In genomic region chr12:53806689-53807088, GRCh38 we compare ENCODE assay signal across 1 cellular context.
TF ChIP-seq lines count a peak whose summit lies in the region.

No MANE protein-coding gene starts in this region.

TF ChIP-seq in GM23338, 12 proteins besides CTCF, POLR2A, EP300 and RAD21 (continued from another document):
- TF ChIP-seq, protein P1, sequence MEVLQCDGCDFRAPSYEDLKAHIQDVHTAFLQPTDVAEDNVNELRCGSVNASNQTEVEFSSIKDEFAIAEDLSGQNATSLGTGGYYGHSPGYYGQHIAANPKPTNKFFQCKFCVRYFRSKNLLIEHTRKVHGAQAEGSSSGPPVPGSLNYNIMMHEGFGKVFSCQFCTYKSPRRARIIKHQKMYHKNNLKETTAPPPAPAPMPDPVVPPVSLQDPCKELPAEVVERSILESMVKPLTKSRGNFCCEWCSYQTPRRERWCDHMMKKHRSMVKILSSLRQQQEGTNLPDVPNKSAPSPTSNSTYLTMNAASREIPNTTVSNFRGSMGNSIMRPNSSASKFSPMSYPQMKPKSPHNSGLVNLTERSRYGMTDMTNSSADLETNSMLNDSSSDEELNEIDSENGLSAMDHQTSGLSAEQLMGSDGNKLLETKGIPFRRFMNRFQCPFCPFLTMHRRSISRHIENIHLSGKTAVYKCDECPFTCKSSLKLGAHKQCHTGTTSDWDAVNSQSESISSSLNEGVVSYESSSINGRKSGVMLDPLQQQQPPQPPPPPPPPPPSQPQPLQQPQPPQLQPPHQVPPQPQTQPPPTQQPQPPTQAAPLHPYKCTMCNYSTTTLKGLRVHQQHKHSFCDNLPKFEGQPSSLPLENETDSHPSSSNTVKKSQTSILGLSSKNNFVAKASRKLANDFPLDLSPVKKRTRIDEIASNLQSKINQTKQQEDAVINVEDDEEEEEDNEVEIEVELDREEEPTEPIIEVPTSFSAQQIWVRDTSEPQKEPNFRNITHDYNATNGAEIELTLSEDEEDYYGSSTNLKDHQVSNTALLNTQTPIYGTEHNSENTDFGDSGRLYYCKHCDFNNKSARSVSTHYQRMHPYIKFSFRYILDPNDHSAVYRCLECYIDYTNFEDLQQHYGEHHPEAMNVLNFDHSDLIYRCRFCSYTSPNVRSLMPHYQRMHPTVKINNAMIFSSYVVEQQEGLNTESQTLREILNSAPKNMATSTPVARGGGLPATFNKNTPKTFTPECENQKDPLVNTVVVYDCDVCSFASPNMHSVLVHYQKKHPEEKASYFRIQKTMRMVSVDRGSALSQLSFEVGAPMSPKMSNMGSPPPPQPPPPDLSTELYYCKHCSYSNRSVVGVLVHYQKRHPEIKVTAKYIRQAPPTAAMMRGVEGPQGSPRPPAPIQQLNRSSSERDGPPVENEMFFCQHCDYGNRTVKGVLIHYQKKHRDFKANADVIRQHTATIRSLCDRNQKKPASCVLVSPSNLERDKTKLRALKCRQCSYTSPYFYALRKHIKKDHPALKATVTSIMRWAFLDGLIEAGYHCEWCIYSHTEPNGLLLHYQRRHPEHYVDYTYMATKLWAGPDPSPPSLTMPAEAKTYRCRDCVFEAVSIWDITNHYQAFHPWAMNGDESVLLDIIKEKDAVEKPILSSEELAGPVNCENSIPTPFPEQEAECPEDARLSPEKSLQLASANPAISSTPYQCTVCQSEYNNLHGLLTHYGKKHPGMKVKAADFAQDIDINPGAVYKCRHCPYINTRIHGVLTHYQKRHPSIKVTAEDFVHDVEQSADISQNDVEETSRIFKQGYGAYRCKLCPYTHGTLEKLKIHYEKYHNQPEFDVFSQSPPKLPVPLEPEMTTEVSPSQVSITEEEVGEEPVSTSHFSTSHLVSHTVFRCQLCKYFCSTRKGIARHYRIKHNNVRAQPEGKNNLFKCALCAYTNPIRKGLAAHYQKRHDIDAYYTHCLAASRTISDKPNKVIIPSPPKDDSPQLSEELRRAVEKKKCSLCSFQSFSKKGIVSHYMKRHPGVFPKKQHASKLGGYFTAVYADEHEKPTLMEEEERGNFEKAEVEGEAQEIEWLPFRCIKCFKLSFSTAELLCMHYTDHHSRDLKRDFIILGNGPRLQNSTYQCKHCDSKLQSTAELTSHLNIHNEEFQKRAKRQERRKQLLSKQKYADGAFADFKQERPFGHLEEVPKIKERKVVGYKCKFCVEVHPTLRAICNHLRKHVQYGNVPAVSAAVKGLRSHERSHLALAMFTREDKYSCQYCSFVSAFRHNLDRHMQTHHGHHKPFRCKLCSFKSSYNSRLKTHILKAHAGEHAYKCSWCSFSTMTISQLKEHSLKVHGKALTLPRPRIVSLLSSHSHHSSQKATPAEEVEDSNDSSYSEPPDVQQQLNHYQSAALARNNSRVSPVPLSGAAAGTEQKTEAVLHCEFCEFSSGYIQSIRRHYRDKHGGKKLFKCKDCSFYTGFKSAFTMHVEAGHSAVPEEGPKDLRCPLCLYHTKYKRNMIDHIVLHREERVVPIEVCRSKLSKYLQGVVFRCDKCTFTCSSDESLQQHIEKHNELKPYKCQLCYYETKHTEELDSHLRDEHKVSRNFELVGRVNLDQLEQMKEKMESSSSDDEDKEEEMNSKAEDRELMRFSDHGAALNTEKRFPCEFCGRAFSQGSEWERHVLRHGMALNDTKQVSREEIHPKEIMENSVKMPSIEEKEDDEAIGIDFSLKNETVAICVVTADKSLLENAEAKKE (CRISPR knock-in tag; IDR thresholded peaks at IDR 0.05): no peak
- no peak for TF ChIP-seq EZH2phosphoT487 (IDR thresholded peaks at IDR 0.05; ENCODE audit: unreplicated experiment)
- TF ChIP-seq STAT1 (IDR thresholded peaks at IDR 0.05; ENCODE audit: unreplicated experiment): no peak
- TF ChIP-seq ZNF114 (CRISPR knock-in tag; IDR thresholded peaks at IDR 0.05): no peak
- TF ChIP-seq CREB1 (CRISPR knock-in tag; IDR thresholded peaks at IDR 0.05; ENCODE audit: low read depth): no peak
- TF ChIP-seq POLR2AphosphoS5 (IDR thresholded peaks at IDR 0.05; ENCODE audit: low read depth): no peak
